6 cellular contexts compared by ENCODE assay signal in genomic region chr15:40354408-40355171, GRCh38. TPM values are rescaled to one million over a fixed set of nuclear protein-coding genes. Genes with fewer than 3 reads are reported as not detected.
DNase-seq lines count a peak whose midpoint lies in the region; ATAC-seq and TF ChIP-seq lines count a peak whose summit lies in the region.

No MANE protein-coding gene starts in this region.

- no peak overlapping the region for H3K27ac ChIP-seq in gastroesophageal sphincter

- 0 to 7% methylated on average over 2 to 5 of the region's 9 CpGs for WGBS in gastroesophageal sphincter (ENCODE audit: low coverage in 1 of 2), 2 donors

- DNase-seq in AG09319 (ENCODE audit: extremely low read depth, low read depth) (no peak), MV-4-11 (lab: John Stamatoyannopoulos, UW) (peak; percentile 16), endothelial cell (ENCODE audit: low spot score) (peak; percentile 52), NCI-H510A (lab: John Stamatoyannopoulos, UW) (no peak), NCI-H748 treated with DMSO at 0.1 percent for 48 hours (lab: John Stamatoyannopoulos, UW) (no peak)

- H3K36me3 Mint-ChIP-seq in endothelial cell (ENCODE audit: low read depth, unreplicated experiment) = no peaks in the 10 kb centered on the region

- peak; percentile 58 for TF ChIP-seq CTCF in AG09319 (IDR thresholded peaks at IDR 0.05; ENCODE audit: low read depth, low read length)
- no peak for TF ChIP-seq CTCF in endothelial cell (IDR thresholded peaks at IDR 0.05; ENCODE audit: unreplicated experiment)
- TF ChIP-seq CTCF in gastroesophageal sphincter (IDR thresholded peaks at IDR 0.05) = peak in 2 of 4 experiments; percentile 33 to 59

- peaks cover 15% of the 10 kb centered on the region for H3K27me3 Mint-ChIP-seq in endothelial cell (ENCODE audit: unreplicated experiment)

- H3K4me3 ChIP-seq in gastroesophageal sphincter = no peak overlapping the region

- peaks cover 4 to 32% (median 8%) of the 10 kb centered on the region in 3 donors for H3K4me1 ChIP-seq in gastroesophageal sphincter

- no peak overlapping the region for H3K4me3 Mint-ChIP-seq in endothelial cell (ENCODE audit: unreplicated experiment)

- peaks cover 8% of the 10 kb centered on the region for H3K4me1 Mint-ChIP-seq in endothelial cell (ENCODE audit: unreplicated experiment)

- H3K27ac Mint-ChIP-seq in endothelial cell (ENCODE audit: unreplicated experiment) = peak overlapping the region; percentile 42

- no peaks in the 10 kb centered on the region for H3K36me3 ChIP-seq in gastroesophageal sphincter

- H3K27me3 ChIP-seq in gastroesophageal sphincter = peaks cover 11% of the 10 kb centered on the region

- no peaks in the 10 kb centered on the region for H3K9me3 ChIP-seq in gastroesophageal sphincter

- TF ChIP-seq POLR2A in gastroesophageal sphincter (IDR thresholded peaks at IDR 0.05) = no peak

- ATAC-seq in gastroesophageal sphincter = no peak

- H3K9me3 Mint-ChIP-seq in endothelial cell (ENCODE audit: unreplicated experiment) = no peaks in the 10 kb centered on the region

- TF ChIP-seq EP300 in gastroesophageal sphincter (IDR thresholded peaks at IDR 0.05) = no peak

RNA-seq across cellular contexts. Expression of gene DISP2, which starts 3.4 kb away (rescaled TPM):
- total RNA-seq in endothelial cell (ENCODE audit: unreplicated experiment) (3.6 TPM), gastroesophageal sphincter (under 1 TPM; 0.07 to 0.19 (median 0.15) TPM)

RNA-seq across cellular contexts. Expression of gene PHGR1, which starts 3.8 kb away (rescaled TPM):
- total RNA-seq in endothelial cell (ENCODE audit: unreplicated experiment) = not detected
- not detected for total RNA-seq in gastroesophageal sphincter

RNA-seq across cellular contexts. Expression of gene CCDC9B, which starts 13.9 kb away (rescaled TPM):
- total RNA-seq in endothelial cell (ENCODE audit: unreplicated experiment) (0.92 TPM), gastroesophageal sphincter (100 to 1,000 TPM in 1 of 4 donors, 10 to 100 TPM in 3; 28.0 to 105 (median 66.7) TPM)

RNA-seq across cellular contexts. Expression of gene KNSTRN, which starts 27.9 kb away (rescaled TPM):
- total RNA-seq in endothelial cell (ENCODE audit: unreplicated experiment) (26.0 TPM), gastroesophageal sphincter (10 to 100 TPM in 2 of 4 donors, 1 to 10 TPM in 2; 7.2 to 16.2 (median 9.9) TPM)

RNA-seq across cellular contexts. Expression of gene INAFM2, which starts 31.1 kb away (rescaled TPM):
- total RNA-seq in endothelial cell (ENCODE audit: unreplicated experiment) (17.7 TPM), gastroesophageal sphincter (10 to 100 TPM; 27.3 to 66.6 (median 37.5) TPM)

Comparison
In these comparisons a context has a peak if more than half of its experiments do, and no peak if none do; other contexts are left out.
1. DNase-seq: peak in MV-4-11 (single experiment) and endothelial cell (single experiment); none in AG09319 (single experiment), NCI-H510A (single experiment) and NCI-H748 treated with DMSO at 0.1 percent for 48 hours (single experiment).
2. RNA of gene CCDC9B, which starts 13.9 kb away (total RNA-seq): 28.0 to 105 TPM in gastroesophageal sphincter; 0.92 TPM in endothelial cell (single experiment); every median in the first group is over 10 times any median in the second.